In genomic region chr1:183234660-183235476, GRCh38 we compare ENCODE assay signal across 7 cellular contexts.
DNase-seq lines count a peak whose midpoint lies in the region; ATAC-seq and TF ChIP-seq lines count a peak whose summit lies in the region.

No MANE protein-coding gene starts in this region.

- TF ChIP-seq CTCF in GM12865 (IDR thresholded peaks at IDR 0.05; ENCODE audit: insufficient read depth, low read depth, low read length, missing control alignments) = peak; percentile 45
- peak; percentile 81 for TF ChIP-seq CTCF in cardiac fibroblast (IDR thresholded peaks at IDR 0.05; ENCODE audit: low read depth, low read length)

- DNase-seq in GM12865 (ENCODE audit: low read depth) (no peak), NCI-H2107 treated with DMSO at 0.1 percent for 48 hours (lab: John Stamatoyannopoulos, UW; ENCODE audit: unreplicated experiment) (peak; percentile 95), cardiac fibroblast (ENCODE audit: low read depth in 2 of 2) (peak; percentile 98 to 99), kidney glomerular epithelial cell (lab: John Stamatoyannopoulos, UW) (peak; percentile 86), superior temporal gyrus (ENCODE audit: extremely low spot score) (peak; percentile 64)

- H3K4me3 ChIP-seq in GM12865 (ENCODE audit: low read depth, low read length) (no peak overlapping the region), cardiac fibroblast (replicated peaks in 1 of 2; ENCODE audit: low read depth in 2 of 2, low read length in 2 of 2) (peak overlapping the region; percentile 12 to 43)

- no peak for ATAC-seq in HG02623 (IDR thresholded peaks at IDR 0.05; ENCODE audit: unreplicated experiment)
- no peak for ATAC-seq in HG03521 (IDR thresholded peaks at IDR 0.05; ENCODE audit: unreplicated experiment)
